ENCODE assay signal across 28 cellular contexts in genomic region chr6:169787797-169788196, GRCh38.
"Had no signal": no experiment of that assay in that cellular context is flagged by ENCODE, and none has a peak within 500 bp of the region (broad histone marks: within the 10 kb centered on the region; RNA-seq: fewer than 3 reads in every experiment).

No MANE protein-coding gene starts in this region.

- DNase-seq: activated CD4-positive, alpha-beta memory T cell treated with anti-CD3 and anti-CD28 coated beads, Interleukin-2, amount 10 ng/mL, durations not matched to agents 7 days and 5 days; activated CD4-positive, alpha-beta T cell treated with anti-CD3 and anti-CD28 coated beads, Interleukin-2, amount 10 ng/mL, durations not matched to agents 7 days and 5 days; activated CD4-positive, CD25-positive, alpha-beta regulatory T cell; activated naive CD4-positive, alpha-beta T cell treated with anti-CD3 and anti-CD28 coated beads, Interleukin-2, amount 50 U/mL, for 16 hours; activated naive CD8-positive, alpha-beta T cell treated with anti-CD3 and anti-CD28 coated beads, Interleukin-2, amount 10 ng/mL, durations not matched to agents 7 days and 5 days; activated T-cell treated with anti-CD3 and anti-CD28 coated beads, Interleukin-2, amount 50 U/mL, for 4 hours; anterior cingulate cortex; MG63; MV-4-11; NCI-H1092 treated with DMSO at 0.1 percent for 48 hours; NCI-H1417 treated with DMSO at 0.1 percent for 48 hours; NCI-H1694; NCI-H2029; NCI-H2107; NCI-H2171 treated with DMSO at 0.1 percent for 48 hours; NCI-H226; NCI-H510A; NCI-H526 treated with DMSO at 0.1 percent for 48 hours; NCI-H82; RPMI8226; T-cell; T-helper 2 cell; T1000 had no signal

- H3K27ac Mint-ChIP-seq: activated CD4-positive, alpha-beta memory T cell treated with anti-CD3 and anti-CD28 coated beads, Interleukin-2, amount 10 ng/mL, durations not matched to agents 7 days and 5 days; activated naive CD8-positive, alpha-beta T cell treated with anti-CD3 and anti-CD28 coated beads, Interleukin-2, amount 10 ng/mL, durations not matched to agents 7 days and 5 days; activated T-helper 17 cell treated with anti-CD3 and anti-CD28 coated beads, Interleukin-2, amount 50 U/mL, for 72 hours; T-cell had no signal

- ATAC-seq: activated T-cell treated with anti-CD3 and anti-CD28 coated beads, Interleukin-2, amount 50 U/mL, for 4 hours; activated T-helper 17 cell treated with anti-CD3 and anti-CD28 coated beads, Interleukin-2, amount 50 U/mL, for 72 hours; Right ventricle myocardium inferior; T-cell had no signal

- H3K4me3 ChIP-seq: adrenal gland, MG63, SK-N-MC had no signal

- H3K9me3 Mint-ChIP-seq: activated CD4-positive, alpha-beta memory T cell treated with anti-CD3 and anti-CD28 coated beads, Interleukin-2, amount 10 ng/mL, durations not matched to agents 7 days and 5 days; activated CD4-positive, alpha-beta T cell treated with anti-CD3 and anti-CD28 coated beads, Interleukin-2, amount 10 ng/mL, durations not matched to agents 7 days and 5 days; activated naive CD8-positive, alpha-beta T cell treated with anti-CD3 and anti-CD28 coated beads, Interleukin-2, amount 10 ng/mL, durations not matched to agents 7 days and 5 days; activated T-cell treated with anti-CD3 and anti-CD28 coated beads, Interleukin-2, amount 50 U/mL, for 4 hours; activated T-helper 17 cell treated with anti-CD3 and anti-CD28 coated beads, Interleukin-2, amount 50 U/mL, for 72 hours; T-cell had no signal

- H3K36me3 ChIP-seq: adrenal gland had no signal

- H3K27me3 ChIP-seq: adrenal gland, MG63 had no signal

- H3K27ac ChIP-seq: adrenal gland, SK-N-MC, VCaP had no signal

- H3K9me3 ChIP-seq: adrenal gland, MG63 had no signal

- H3K4me3 Mint-ChIP-seq: activated CD4-positive, alpha-beta memory T cell treated with anti-CD3 and anti-CD28 coated beads, Interleukin-2, amount 10 ng/mL, durations not matched to agents 7 days and 5 days; activated CD4-positive, alpha-beta T cell treated with anti-CD3 and anti-CD28 coated beads, Interleukin-2, amount 10 ng/mL, durations not matched to agents 7 days and 5 days; activated naive CD8-positive, alpha-beta T cell treated with anti-CD3 and anti-CD28 coated beads, Interleukin-2, amount 10 ng/mL, durations not matched to agents 7 days and 5 days; activated T-cell treated with anti-CD3 and anti-CD28 coated beads, Interleukin-2, amount 50 U/mL, for 4 hours; activated T-helper 17 cell treated with anti-CD3 and anti-CD28 coated beads, Interleukin-2, amount 50 U/mL, for 72 hours; T-cell had no signal
